In the genomic region with DNA sequence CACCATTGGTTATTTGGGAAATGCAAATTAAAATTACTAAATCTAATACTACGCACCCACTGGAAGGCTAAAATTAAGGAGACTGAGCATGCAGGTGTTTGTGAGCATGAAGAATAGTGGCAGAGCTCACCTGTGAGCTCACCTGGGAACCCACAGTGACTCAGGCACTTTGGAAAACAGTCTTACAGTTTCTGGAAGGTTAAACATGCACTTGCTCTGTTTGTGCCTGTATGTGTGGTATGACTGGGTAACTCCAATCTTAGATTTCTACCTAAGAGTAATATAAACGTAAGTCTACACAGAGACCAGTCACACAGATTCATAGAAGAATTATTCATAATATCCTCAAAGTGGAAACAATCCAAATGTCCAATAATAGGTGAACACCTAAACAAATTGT, we compare ENCODE assay signal across 25 cellular contexts.
"Had no signal": no experiment of that assay in that cellular context is flagged by ENCODE, and none has a peak within 500 bp of the region (broad histone marks: within the 10 kb centered on the region; RNA-seq: fewer than 3 reads in every experiment).

No MANE protein-coding gene starts in this region.

- ATAC-seq: esophagus mucosa; gastroesophageal sphincter; heart left ventricle; left lobe of liver; naive thymus-derived CD4-positive, alpha-beta T cell; right cardiac atrium; stimulated activated memory B cell treated with anti-CD40 and anti-IgM and Interleukin-4, amounts not matched to agents 10 μg/mL and 1 μg/mL and 100 μg/mL, for 72 hours; stimulated activated naive CD8-positive, alpha-beta T cell treated with anti-CD3 and anti-CD28 coated beads, Interleukin-15, Interleukin-2, amounts not matched to agents 100 U/mL and 50 U/mL, for 24 hours had no signal

- H3K27ac ChIP-seq: epithelial cell of prostate, gastroesophageal sphincter, heart left ventricle, hepatocyte, neural progenitor cell, parathyroid adenoma, prostate gland, sigmoid colon, testis, tibial artery had no signal

- H3K27me3 ChIP-seq: dorsolateral prefrontal cortex, gastroesophageal sphincter, heart left ventricle, neural progenitor cell, sigmoid colon, testis, tibial artery had no signal

- H3K4me1 ChIP-seq: parathyroid adenoma, prostate gland, sigmoid colon, testis had no signal

- H3K36me3 ChIP-seq: gastroesophageal sphincter, heart left ventricle, neural progenitor cell, prostate gland, sigmoid colon, tibial artery had no signal

- H3K9me3 ChIP-seq: gastroesophageal sphincter, heart left ventricle, prostate gland, sigmoid colon, testis, tibial artery had no signal

- H3K4me3 ChIP-seq: dorsolateral prefrontal cortex, gastroesophageal sphincter, heart left ventricle, hepatocyte, neural progenitor cell, prostate gland, sigmoid colon, testis, tibial artery had no signal

- DNase-seq: dorsolateral prefrontal cortex; effector CD4-positive, alpha-beta T cell; foreskin fibroblast; heart left ventricle; kidney; mesendoderm; midbrain; naive thymus-derived CD4-positive, alpha-beta T cell; right cardiac atrium; sigmoid colon; stimulated activated CD4-positive, alpha-beta T cell treated with anti-CD3 and anti-CD28 coated beads, Interleukin-2, amount 100 ng/mL, for 24 hours; stimulated activated CD4-positive, alpha-beta T cell treated with anti-CD3 and anti-CD28 coated beads, Interleukin-4, amount 100 ng/mL, for 24 hours; stimulated activated naive CD8-positive, alpha-beta T cell treated with anti-CD3 and anti-CD28 coated beads, Interleukin-15, Interleukin-2, amounts not matched to agents 100 U/mL and 50 U/mL, for 24 hours; substantia nigra; testis; tibial artery had no signal
